ENCODE assay signal across 34 cellular contexts in the genomic region with DNA sequence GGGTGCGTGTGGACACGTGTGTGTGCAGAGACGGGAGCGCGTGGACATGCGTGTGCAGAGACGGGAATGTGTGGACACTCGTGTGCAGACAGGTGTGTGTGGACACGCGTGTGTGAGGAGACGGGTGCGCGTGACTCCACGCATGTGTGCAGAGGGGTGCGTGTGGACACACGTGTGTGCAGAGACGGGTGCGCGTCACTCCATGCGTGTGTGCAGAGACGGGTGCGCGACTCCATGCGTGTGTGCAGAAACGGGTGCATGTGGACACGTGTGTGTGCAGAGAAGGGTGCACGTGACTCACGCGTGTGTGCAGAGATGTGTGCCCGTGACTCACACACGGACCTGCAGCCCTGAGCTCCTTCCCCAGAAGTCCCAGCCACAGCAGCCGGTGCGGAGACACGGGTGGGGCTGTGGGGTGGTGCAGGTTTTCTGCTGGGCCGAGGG. TPM values are rescaled to one million over a fixed set of nuclear protein-coding genes. Genes with fewer than 3 reads are reported as not detected.
A peak's percentile ranks its signal among the peaks of the same experiment; 100 is the strongest.
DNase-seq lines count a peak whose midpoint lies in the region; ATAC-seq and TF ChIP-seq lines count a peak whose summit lies in the region.
"Had no signal": no experiment of that assay in that cellular context is flagged by ENCODE, and none has a peak within 500 bp of the region (broad histone marks: within the 10 kb centered on the region; RNA-seq: fewer than 3 reads in every experiment).

No MANE protein-coding gene starts in this region.

- H3K27me3 ChIP-seq in Caco-2 (replicated peaks; ENCODE audit: control insufficient read depth, insufficient read depth, low read length) = no peaks in the 10 kb centered on the region
- H3K27me3 ChIP-seq: BE2C had no signal

- no peaks in the 10 kb centered on the region for H3K36me3 Mint-ChIP-seq in Caco-2 (ENCODE audit: insufficient read depth, unreplicated experiment)
- H3K36me3 Mint-ChIP-seq in activated naive CD8-positive, alpha-beta T cell treated with anti-CD3 and anti-CD28 coated beads for 36 hours = peaks cover 24% of the 10 kb centered on the region
- H3K36me3 Mint-ChIP-seq: type B pancreatic cell, WTC11 had no signal

- H3K4me3 Mint-ChIP-seq in Caco-2 (ENCODE audit: unreplicated experiment) = peak overlapping the region; percentile 76
- H3K4me3 Mint-ChIP-seq in activated naive CD8-positive, alpha-beta T cell treated with anti-CD3 and anti-CD28 coated beads for 36 hours = no peak overlapping the region
- H3K4me3 Mint-ChIP-seq: activated naive CD8-positive, alpha-beta T cell treated with anti-CD3 and anti-CD28 coated beads, Interleukin-2, amount 10 ng/mL, durations not matched to agents 7 days and 5 days; activated T-helper 17 cell treated with anti-CD3 and anti-CD28 coated beads, Interleukin-2, amount 50 U/mL, for 72 hours; effector memory CD8-positive, alpha-beta T cell; HFFc6; stimulated activated effector memory CD8-positive, alpha-beta T cell treated with anti-CD3 and anti-CD28 coated beads, Interleukin-12 subunit alpha, Interleukin-12 subunit beta, amount 100 ng/mL, for 72 hours; type B pancreatic cell; WTC11 had no signal

- H3K4me1 ChIP-seq in Caco-2 = peaks cover 9% of the 10 kb centered on the region; the same call in 1 of the 2 replicates

- H3K9me3 ChIP-seq in Caco-2 = no peaks in the 10 kb centered on the region
- H3K9me3 ChIP-seq: BE2C, neutrophil had no signal

- no peak for TF ChIP-seq CTCF in Caco-2 (IDR thresholded peaks at IDR 0.05; ENCODE audit: insufficient read depth in 1 of 2, low read depth in 1 of 2, low read length in 1 of 2, severe bottlenecking in 1 of 2, unreplicated experiment in 1 of 2)

- no peaks in the 10 kb centered on the region for H3K36me3 ChIP-seq in Caco-2 (ENCODE audit: control insufficient read depth, insufficient read depth, low read length)
- H3K36me3 ChIP-seq: BE2C had no signal

- H3K27ac Mint-ChIP-seq in Caco-2 (ENCODE audit: unreplicated experiment) = no peak overlapping the region
- peak overlapping the region; percentile 96 for H3K27ac Mint-ChIP-seq in activated naive CD8-positive, alpha-beta T cell treated with anti-CD3 and anti-CD28 coated beads for 36 hours
- H3K27ac Mint-ChIP-seq: activated naive CD8-positive, alpha-beta T cell treated with anti-CD3 and anti-CD28 coated beads, Interleukin-2, amount 10 ng/mL, durations not matched to agents 7 days and 5 days; activated T-helper 17 cell treated with anti-CD3 and anti-CD28 coated beads, Interleukin-2, amount 50 U/mL, for 72 hours; HFFc6; progenitor cell of endocrine pancreas; type B pancreatic cell; WTC11 had no signal

- no peaks in the 10 kb centered on the region for H3K9me3 Mint-ChIP-seq in Caco-2 (ENCODE audit: unreplicated experiment)
- no peaks in the 10 kb centered on the region for H3K9me3 Mint-ChIP-seq in activated naive CD8-positive, alpha-beta T cell treated with anti-CD3 and anti-CD28 coated beads for 36 hours
- H3K9me3 Mint-ChIP-seq: activated naive CD8-positive, alpha-beta T cell treated with anti-CD3 and anti-CD28 coated beads, Interleukin-2, amount 10 ng/mL, durations not matched to agents 7 days and 5 days; activated T-helper 17 cell treated with anti-CD3 and anti-CD28 coated beads, Interleukin-2, amount 50 U/mL, for 72 hours; CD8-positive, alpha-beta memory T cell; effector memory CD8-positive, alpha-beta T cell; HFFc6; stimulated activated effector memory CD8-positive, alpha-beta T cell treated with anti-CD3 and anti-CD28 coated beads, Interleukin-12 subunit alpha, Interleukin-12 subunit beta, amount 100 ng/mL, for 72 hours; type B pancreatic cell; WTC11 had no signal

- CTCF ChIA-PET in Caco-2 (lab: Charles Lee) = no interaction called here

- H3K27me3 Mint-ChIP-seq in Caco-2 (ENCODE audit: insufficient read depth, unreplicated experiment) = no peaks in the 10 kb centered on the region
- peaks cover 4% of the 10 kb centered on the region for H3K27me3 Mint-ChIP-seq in activated naive CD8-positive, alpha-beta T cell treated with anti-CD3 and anti-CD28 coated beads for 36 hours
- H3K27me3 Mint-ChIP-seq: activated naive CD8-positive, alpha-beta T cell treated with anti-CD3 and anti-CD28 coated beads, Interleukin-2, amount 10 ng/mL, durations not matched to agents 7 days and 5 days; activated T-helper 17 cell treated with anti-CD3 and anti-CD28 coated beads, Interleukin-2, amount 50 U/mL, for 72 hours; effector memory CD8-positive, alpha-beta T cell had no signal

- ATAC-seq in GM21576 (IDR thresholded peaks at IDR 0.05; ENCODE audit: unreplicated experiment) = no peak
- ATAC-seq: activated T-helper 17 cell treated with anti-CD3 and anti-CD28 coated beads, Interleukin-2, amount 50 U/mL, for 72 hours; effector memory CD8-positive, alpha-beta T cell; left ventricle myocardium superior; sciatic nerve; stimulated activated effector memory CD8-positive, alpha-beta T cell treated with anti-CD3 and anti-CD28 coated beads, Interleukin-12 subunit alpha, Interleukin-12 subunit beta, amount 100 ng/mL, for 72 hours; WTC11 had no signal

- POLR2A ChIA-PET in Caco-2 (lab: Charles Lee) = no interaction called here

- DNase-seq in Caco-2 = no peak
- DNase-seq in activated naive CD8-positive, alpha-beta T cell treated with anti-CD3 and anti-CD28 coated beads for 36 hours = no peak
- DNase-seq in NK-92 treated with Interleukin-12 subunit alpha and Interleukin-12 subunit beta, amount 100 ng/mL, for 24 hours (lab: John Stamatoyannopoulos, UW) = no peak
- DNase-seq: ACHN; activated naive CD8-positive, alpha-beta T cell treated with anti-CD3 and anti-CD28 coated beads, Interleukin-2, amount 10 ng/mL, durations not matched to agents 7 days and 5 days; caudate nucleus; cortex of kidney; effector memory CD8-positive, alpha-beta T cell; erythroblast; GM23248; HFFc6; Kasumi-1; left ventricle myocardium superior; NCI-H1436; NCI-H2107; NCI-H446; stimulated activated CD4-positive, alpha-beta T cell treated with anti-CD3 and anti-CD28 coated beads, Interleukin-12 subunit alpha, Interleukin-12 subunit beta, amount 100 ng/mL, for 4 hours; stimulated activated CD4-positive, alpha-beta T cell treated with anti-CD3 and anti-CD28 coated beads, Interleukin-4, amount 100 ng/mL, for 24 hours had no signal

- BruUV-seq in Caco-2 (replicated peaks; lab: Mats Ljungman, UMichigan) = no TSS peak

- H3K4me3 ChIP-seq in Caco-2 (ENCODE audit: low read depth, low read length) = no peak overlapping the region
- H3K4me3 ChIP-seq: GM23248, SJSA1 had no signal

- intact Hi-C loops in Caco-2 (cut with micrococcal nuclease; ENCODE audit: unreplicated experiment) = no loop called here

- H3K4me1 Mint-ChIP-seq in Caco-2 (ENCODE audit: low read depth, unreplicated experiment) = no peaks in the 10 kb centered on the region
- H3K4me1 Mint-ChIP-seq in activated naive CD8-positive, alpha-beta T cell treated with anti-CD3 and anti-CD28 coated beads for 36 hours = peaks cover 27% of the 10 kb centered on the region

RNA-seq across cellular contexts. Expression of a gene that starts 2.2 kb away (rescaled TPM):
- 0.37 and 0.93 TPM in 2 replicates for total RNA-seq in Caco-2 (2022)
- 100 to 1,000 TPM; 291 to 293 TPM for total RNA-seq in activated naive CD8-positive, alpha-beta T cell treated with anti-CD3 and anti-CD28 coated beads for 36 hours
- total RNA-seq: myocyte, RPMI7951, SJSA1 had no signal

RNA-seq across cellular contexts. Expression of a gene that starts 13.9 kb away (rescaled TPM):
- 0.37 and 0.75 TPM in 2 replicates for total RNA-seq in Caco-2 (2022)
- total RNA-seq in activated naive CD8-positive, alpha-beta T cell treated with anti-CD3 and anti-CD28 coated beads for 36 hours = under 1 TPM; 0.72 to 0.74 TPM
- total RNA-seq: progenitor cell of endocrine pancreas had no signal

RNA-seq across cellular contexts. Expression of a gene that starts 39.4 kb away (rescaled TPM):
- total RNA-seq in Caco-2 (2022) = 3.4 and 4.2 TPM in 2 replicates
- under 1 TPM; 0.10 to 0.23 TPM for total RNA-seq in activated naive CD8-positive, alpha-beta T cell treated with anti-CD3 and anti-CD28 coated beads for 36 hours
- total RNA-seq: activated naive CD8-positive, alpha-beta T cell treated with anti-CD3 and anti-CD28 coated beads, Interleukin-2, amount 10 ng/mL, durations not matched to agents 7 days and 5 days; astrocyte; CD8-positive, alpha-beta memory T cell; GM23248; left ventricle myocardium superior; mesenteric fat pad; progenitor cell of endocrine pancreas; sciatic nerve; subcutaneous adipose tissue had no signal

RNA-seq across cellular contexts. Expression of a gene that starts 46.1 kb away (rescaled TPM):
- total RNA-seq in Caco-2 (2022) = 196 TPM in 2 replicates
- 100 to 1,000 TPM; 110 to 115 TPM for total RNA-seq in activated naive CD8-positive, alpha-beta T cell treated with anti-CD3 and anti-CD28 coated beads for 36 hours

RNA-seq across cellular contexts. Expression of a gene that starts 51.9 kb away (rescaled TPM):
- total RNA-seq in Caco-2 (2022) = 0.66 and 1.3 TPM in 2 replicates
- total RNA-seq in activated naive CD8-positive, alpha-beta T cell treated with anti-CD3 and anti-CD28 coated beads for 36 hours = not detected
- total RNA-seq: activated naive CD8-positive, alpha-beta T cell treated with anti-CD3 and anti-CD28 coated beads, Interleukin-2, amount 10 ng/mL, durations not matched to agents 7 days and 5 days; astrocyte; CD8-positive, alpha-beta memory T cell; GM23248; HFFc6; mesenteric fat pad; RPMI7951; sciatic nerve; subcutaneous adipose tissue had no signal

Comparison
In these comparisons a context has a peak if more than half of its experiments do, and no peak if none do; other contexts are left out.
1. RNA of a gene that starts 2.2 kb away (total RNA-seq): 291 to 293 TPM in activated naive CD8-positive, alpha-beta T cell treated with anti-CD3 and anti-CD28 coated beads for 36 hours; 0.37 to 0.93 TPM in Caco-2; every median in the first group is over 100 times any median in the second.